In genomic region chr17:40553694-40554534, GRCh38 we compare ENCODE assay signal across 8 cellular contexts. TPM values are rescaled to one million over a fixed set of nuclear protein-coding genes. Genes with fewer than 3 reads are reported as not detected.
DNase-seq lines count a peak whose midpoint lies in the region; ATAC-seq and TF ChIP-seq lines count a peak whose summit lies in the region.

No MANE protein-coding gene starts in this region.

- peak overlapping the region; percentile 23 for H3K27ac ChIP-seq in CD8-positive, alpha-beta T cell (ENCODE audit: low read depth, low read length)
- H3K27ac ChIP-seq in ascending aorta, result peak overlapping the region; percentile 56 to 74
- H3K27ac ChIP-seq in right lobe of liver, result peak overlapping the region; percentile 34 to 82 (median 48)
- peak overlapping the region; percentile 96 for H3K27ac ChIP-seq in subcutaneous abdominal adipose tissue (ENCODE audit: low read depth, low read length)

- H3K4me1 Mint-ChIP-seq in CD8-positive, alpha-beta T cell (ENCODE audit: low read depth), result peaks cover 97% of the 10 kb centered on the region

- peak overlapping the region; percentile 12 for H3K4me3 ChIP-seq in CD8-positive, alpha-beta T cell (ENCODE audit: low read depth, low read length)
- H3K4me3 ChIP-seq in ascending aorta (peak overlapping the region in 1 of 2 donors; percentile 22), right lobe of liver (no peak overlapping the region), subcutaneous abdominal adipose tissue (ENCODE audit: low read depth in 1 of 5, low read length in 5 of 5) (peak overlapping the region in 4 of 5 donors; percentile 41 to 45 (median 41))

- peak in 1 of 7 experiments; percentile 60 for DNase-seq in CD8-positive, alpha-beta T cell
- DNase-seq in NCI-H2029 (lab: John Stamatoyannopoulos, UW) (peak; percentile 54), ascending aorta (ENCODE audit: low spot score in 2 of 2) (peak in 1 of 2 donors; percentile 74), right lobe of liver (peak in 2 of 3 donors; percentile 44 to 51), dedifferentiated amniotic fluid mesenchymal stem cell (ENCODE audit: extremely low spot score) (no peak), T1000 (lab: John Stamatoyannopoulos, UW) (no peak)

- H3K9me3 ChIP-seq in CD8-positive, alpha-beta T cell (ENCODE audit: low read length), result no peaks in the 10 kb centered on the region
- H3K9me3 ChIP-seq in ascending aorta, result no peaks in the 10 kb centered on the region
- H3K9me3 ChIP-seq in right lobe of liver, result no peaks in the 10 kb centered on the region
- no peaks in the 10 kb centered on the region for H3K9me3 ChIP-seq in subcutaneous abdominal adipose tissue (ENCODE audit: control insufficient read depth in 5 of 5, low read length in 5 of 5)

- WGBS in right lobe of liver (ENCODE audit: insufficient coverage, low coverage, low lambda C conversion rate, missing lambda C conversion rate), result 62% methylated on average over 10 of the region's 19 CpGs

- H3K27me3 ChIP-seq in CD8-positive, alpha-beta T cell (ENCODE audit: insufficient read depth, low read length), result no peaks in the 10 kb centered on the region
- H3K27me3 ChIP-seq in ascending aorta (no peaks in the 10 kb centered on the region), right lobe of liver (no peaks in the 10 kb centered on the region), subcutaneous abdominal adipose tissue (ENCODE audit: control insufficient read depth in 5 of 5, insufficient read depth in 4 of 5, low read length in 5 of 5) (peaks cover 0 to 2% (median 0%) of the 10 kb centered on the region in 5 donors)

- peak overlapping the region; percentile 79 for H3K4me3 Mint-ChIP-seq in CD8-positive, alpha-beta T cell

- no peaks in the 10 kb centered on the region for H3K9me3 Mint-ChIP-seq in CD8-positive, alpha-beta T cell

- H3K27me3 Mint-ChIP-seq in CD8-positive, alpha-beta T cell (ENCODE audit: low read depth), result no peaks in the 10 kb centered on the region

- CTCF ChIA-PET in CD8-positive, alpha-beta T cell (lab: Charles Lee), result interaction anchor here (0.7 to 26.4 kb wide), 14 partner anchors 8 to 193 kb away, joined by 3 to 638 read pairs (median 4); partner anchors contain the start of gene CCR7

- POLR2A ChIA-PET in CD8-positive, alpha-beta T cell (lab: Charles Lee), result interaction anchor here (1.0 to 23.6 kb wide), 10 partner anchors 9 to 136 kb away, joined by 3 to 755 read pairs (median 10); partner anchors contain the start of genes CCR7, SMARCE1 and TOP2A

- peak; percentile 42 for ATAC-seq in CD8-positive, alpha-beta T cell
- ATAC-seq in right lobe of liver (no peak), GM21390 (IDR thresholded peaks at IDR 0.05; ENCODE audit: unreplicated experiment) (no peak)

- H3K4me1 ChIP-seq in CD8-positive, alpha-beta T cell (ENCODE audit: insufficient read depth, low read length), result peaks cover 99% of the 10 kb centered on the region
- H3K4me1 ChIP-seq in ascending aorta (peaks cover 4% of the 10 kb centered on the region in 2 donors), right lobe of liver (peaks cover 0 to 42% (median 19%) of the 10 kb centered on the region in 4 donors), subcutaneous abdominal adipose tissue (ENCODE audit: control insufficient read depth in 5 of 5, insufficient read depth in 5 of 5, low read length in 5 of 5) (peaks cover 43 to 99% (median 86%) of the 10 kb centered on the region in 5 donors)

- peak overlapping the region; percentile 94 for H3K27ac Mint-ChIP-seq in CD8-positive, alpha-beta T cell

- H3K9ac ChIP-seq in subcutaneous abdominal adipose tissue (ENCODE audit: low read length in 5 of 5), result peak overlapping the region in 2 of 5 donors; percentile 48 to 53

- peaks cover 85% of the 10 kb centered on the region for H3K36me3 Mint-ChIP-seq in CD8-positive, alpha-beta T cell

- no peak for TF ChIP-seq CTCF in CD8-positive, alpha-beta T cell (IDR thresholded peaks at IDR 0.05)
- TF ChIP-seq CTCF in ascending aorta (IDR thresholded peaks at IDR 0.05) (no peak), right lobe of liver (IDR thresholded peaks at IDR 0.05) (no peak)

- peaks cover 63% of the 10 kb centered on the region for H3K36me3 ChIP-seq in CD8-positive, alpha-beta T cell (ENCODE audit: insufficient read depth, low read length)
- H3K36me3 ChIP-seq in ascending aorta, result no peaks in the 10 kb centered on the region
- no peaks in the 10 kb centered on the region for H3K36me3 ChIP-seq in right lobe of liver
- H3K36me3 ChIP-seq in subcutaneous abdominal adipose tissue (ENCODE audit: control insufficient read depth in 5 of 5, insufficient read depth in 5 of 5, low read length in 5 of 5), result no peaks in the 10 kb centered on the region

- TF ChIP-seq POLR2A in right lobe of liver (IDR thresholded peaks at IDR 0.05), result no peak

- intact Hi-C loops in CD8-positive, alpha-beta T cell (cut with DNase I, micrococcal nuclease), result loop anchor here in 1 of 2 experiments (10.0 kb wide), 1 partner anchor 171 kb away; no protein-coding TSS in a partner anchor
- intact Hi-C loops in ascending aorta (cut with DNase I) (no loop called here), right lobe of liver (cut with DNase I) (no loop called here)

RNA-seq across cellular contexts. Expression of gene CCR7, which starts 11.4 kb away (rescaled TPM):
- total RNA-seq in CD8-positive, alpha-beta T cell, result 100 to 1,000 TPM; 196 to 199 TPM
- not detected for total RNA-seq in ascending aorta
- under 1 TPM in 4 of 6 experiments, not detected in 2; 0.12 to 0.58 (median 0.28) TPM for total RNA-seq in right lobe of liver

RNA-seq across cellular contexts. Expression of gene TNS4, which starts 52.5 kb away (rescaled TPM):
- total RNA-seq in CD8-positive, alpha-beta T cell, result 1 to 10 TPM; 1.9 to 2.9 TPM
- not detected for total RNA-seq in ascending aorta
- not detected for total RNA-seq in right lobe of liver

Comparison
In these comparisons a context has a peak if more than half of its experiments do, and no peak if none do; other contexts are left out.
1. DNase-seq: peak in NCI-H2029 (single experiment) and right lobe of liver (2 of 3); none in dedifferentiated amniotic fluid mesenchymal stem cell (single experiment) and T1000 (single experiment).
2. H3K27ac ChIP-seq: peak in every context shown above with its lines; median percentile 96 in subcutaneous abdominal adipose tissue; 65 in ascending aorta; 48 in right lobe of liver; 23 in CD8-positive, alpha-beta T cell.
3. H3K4me3 ChIP-seq: peak in CD8-positive, alpha-beta T cell (single experiment) and subcutaneous abdominal adipose tissue (4 of 5); none in right lobe of liver (0 of 3).
4. RNA of gene CCR7, which starts 11.4 kb away (total RNA-seq): 196 to 199 TPM in CD8-positive, alpha-beta T cell; 0.12 to 0.58 TPM in right lobe of liver and not detected in ascending aorta (single experiment); every median in the first group is over 100 times any median in the second.